In genomic region chr14:100536141-100536540, GRCh38 we compare ENCODE assay signal across 1 cellular context.
TF ChIP-seq lines count a peak whose summit lies in the region.

No MANE protein-coding gene starts in this region.

TF ChIP-seq in HepG2, 621 proteins besides CTCF, POLR2A, EP300 and RAD21 (continued from another document):
- no peak for TF ChIP-seq ZNF776 (CRISPR knock-in tag; IDR thresholded peaks at IDR 0.05)
- TF ChIP-seq DDIT3 (CRISPR knock-in tag; IDR thresholded peaks at IDR 0.05) = no peak
- no peak for TF ChIP-seq HNRNPK (IDR thresholded peaks at IDR 0.05; ENCODE audit: low read depth, low read length, poor library complexity, severe bottlenecking)
- no peak for TF ChIP-seq ZNF883 (CRISPR knock-in tag; IDR thresholded peaks at IDR 0.05; ENCODE audit: not compliant biosample characterization)
- TF ChIP-seq ZNF280D (CRISPR knock-in tag; IDR thresholded peaks at IDR 0.05) = no peak
- no peak for TF ChIP-seq ZNF564 (CRISPR knock-in tag; IDR thresholded peaks at IDR 0.05)
- no peak for TF ChIP-seq NR2F2 (IDR thresholded peaks at IDR 0.05; ENCODE audit: borderline replicate concordance, low read depth)
- TF ChIP-seq SP5 (CRISPR knock-in tag; IDR thresholded peaks at IDR 0.05; ENCODE audit: borderline replicate concordance, low read depth) = no peak
- no peak for TF ChIP-seq ZNF17 (CRISPR knock-in tag; IDR thresholded peaks at IDR 0.05)
- TF ChIP-seq, protein P1, sequence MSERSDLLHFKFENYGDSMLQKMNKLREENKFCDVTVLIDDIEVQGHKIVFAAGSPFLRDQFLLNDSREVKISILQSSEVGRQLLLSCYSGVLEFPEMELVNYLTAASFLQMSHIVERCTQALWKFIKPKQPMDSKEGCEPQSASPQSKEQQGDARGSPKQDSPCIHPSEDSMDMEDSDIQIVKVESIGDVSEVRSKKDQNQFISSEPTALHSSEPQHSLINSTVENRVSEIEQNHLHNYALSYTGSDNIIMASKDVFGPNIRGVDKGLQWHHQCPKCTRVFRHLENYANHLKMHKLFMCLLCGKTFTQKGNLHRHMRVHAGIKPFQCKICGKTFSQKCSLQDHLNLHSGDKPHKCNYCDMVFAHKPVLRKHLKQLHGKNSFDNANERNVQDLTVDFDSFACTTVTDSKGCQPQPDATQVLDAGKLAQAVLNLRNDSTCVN (CRISPR knock-in tag; IDR thresholded peaks at IDR 0.05; ENCODE audit: borderline replicate concordance) = no peak
- TF ChIP-seq PTBP1 (IDR thresholded peaks at IDR 0.05; ENCODE audit: low read depth, low read length, poor library complexity, severe bottlenecking) = no peak
- TF ChIP-seq, protein P2, sequence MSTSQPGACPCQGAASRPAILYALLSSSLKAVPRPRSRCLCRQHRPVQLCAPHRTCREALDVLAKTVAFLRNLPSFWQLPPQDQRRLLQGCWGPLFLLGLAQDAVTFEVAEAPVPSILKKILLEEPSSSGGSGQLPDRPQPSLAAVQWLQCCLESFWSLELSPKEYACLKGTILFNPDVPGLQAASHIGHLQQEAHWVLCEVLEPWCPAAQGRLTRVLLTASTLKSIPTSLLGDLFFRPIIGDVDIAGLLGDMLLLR (CRISPR knock-in tag; IDR thresholded peaks at IDR 0.05) = no peak
TF ChIP-seq in HepG2: peak in this region for 0.
